Comparison of ENCODE assay signal across 8 cellular contexts in the genomic region with DNA sequence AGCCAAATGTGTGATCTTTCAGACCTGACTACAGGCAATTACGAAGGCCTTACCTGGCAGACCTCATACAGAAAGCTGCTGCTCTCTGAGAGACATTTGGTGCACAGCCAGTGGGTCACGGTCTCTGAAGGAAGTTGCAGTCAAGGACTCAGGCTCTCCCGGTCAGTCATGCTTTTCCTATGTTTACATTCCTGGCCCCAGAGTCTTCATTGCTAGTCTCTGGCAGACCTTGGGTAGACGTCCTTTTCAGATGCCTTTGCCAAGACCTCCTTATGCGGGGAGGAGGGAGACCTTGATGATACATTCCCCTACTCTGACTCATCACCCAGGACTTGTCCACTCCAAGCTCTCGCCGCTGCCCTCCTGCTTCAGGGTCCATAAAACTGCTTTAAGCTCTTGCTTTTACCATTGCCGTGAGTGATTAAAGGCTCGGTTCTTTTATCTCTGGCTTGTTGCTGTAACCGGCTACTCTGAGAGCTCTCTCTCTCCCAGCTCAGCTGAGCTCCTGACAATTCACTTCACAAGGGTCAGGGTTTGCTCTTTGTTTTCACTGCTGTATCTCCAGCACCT.
DNase-seq lines count a peak whose midpoint lies in the region; TF ChIP-seq lines count a peak whose summit lies in the region.

No MANE protein-coding gene starts in this region.

- in situ Hi-C loops in astrocyte of the cerebellum (cut with HindIII; ENCODE audit: low sequenced_read_pairs), result no loop called here

- no peaks in the 10 kb centered on the region for H3K36me3 ChIP-seq in stomach smooth muscle (ENCODE audit: control insufficient read depth in 2 of 2, insufficient read depth in 2 of 2, low read length in 2 of 2)

- H3K9ac ChIP-seq in stomach smooth muscle (ENCODE audit: low read length in 2 of 2), result no peak overlapping the region

- H3K27me3 ChIP-seq in stomach smooth muscle (ENCODE audit: control insufficient read depth in 1 of 2, insufficient read depth in 2 of 2, low read length in 2 of 2), result no peaks in the 10 kb centered on the region

- peak overlapping the region; percentile 12 for H3K27ac ChIP-seq in stomach smooth muscle (ENCODE audit: low read length)

- H3K4me3 ChIP-seq in astrocyte of the cerebellum (ENCODE audit: low read depth, low read length) (peak overlapping the region; percentile 2), stomach smooth muscle (ENCODE audit: low read length in 2 of 2) (peak overlapping the region in 1 of 2 donors; percentile 30)

- no peaks in the 10 kb centered on the region for H3K9me3 ChIP-seq in stomach smooth muscle (ENCODE audit: control insufficient read depth in 2 of 2, low read length in 2 of 2)

- peaks cover 9% of the 10 kb centered on the region for H3K4me1 ChIP-seq in stomach smooth muscle (ENCODE audit: control insufficient read depth, insufficient read depth, low read length)

- peak; percentile 84 for DNase-seq in HK-2 (ENCODE audit: unreplicated experiment)
- DNase-seq in astrocyte of the cerebellum (ENCODE audit: low read depth), result peak; percentile 98
- peak; percentile 99 for DNase-seq in islet precursor cell
- no peak for DNase-seq in COR-L47 (lab: John Stamatoyannopoulos, UW)
- no peak for DNase-seq in stimulated activated CD4-positive, alpha-beta T cell treated with anti-CD3 and anti-CD28 coated beads, Interleukin-2, amount 100 ng/mL, for 48 hours
- DNase-seq in NCI-H2081 (lab: John Stamatoyannopoulos, UW), result no peak
- no peak for DNase-seq in DMS 273 (lab: John Stamatoyannopoulos, UW; ENCODE audit: unreplicated experiment)

- TF ChIP-seq CTCF in astrocyte of the cerebellum (IDR thresholded peaks at IDR 0.05; ENCODE audit: low read depth, low read length, missing control alignments), result no peak

Comparison
In these comparisons a context has a peak if more than half of its experiments do, and no peak if none do; other contexts are left out.
1. DNase-seq: peak in HK-2 (single experiment), astrocyte of the cerebellum (single experiment) and islet precursor cell (single experiment); none in COR-L47 (single experiment), stimulated activated CD4-positive, alpha-beta T cell treated with anti-CD3 and anti-CD28 coated beads, Interleukin-2, amount 100 ng/mL, for 48 hours (0 of 2), NCI-H2081 (0 of 2) and DMS 273 (single experiment).